11 cellular contexts compared by ENCODE assay signal in the genomic region with DNA sequence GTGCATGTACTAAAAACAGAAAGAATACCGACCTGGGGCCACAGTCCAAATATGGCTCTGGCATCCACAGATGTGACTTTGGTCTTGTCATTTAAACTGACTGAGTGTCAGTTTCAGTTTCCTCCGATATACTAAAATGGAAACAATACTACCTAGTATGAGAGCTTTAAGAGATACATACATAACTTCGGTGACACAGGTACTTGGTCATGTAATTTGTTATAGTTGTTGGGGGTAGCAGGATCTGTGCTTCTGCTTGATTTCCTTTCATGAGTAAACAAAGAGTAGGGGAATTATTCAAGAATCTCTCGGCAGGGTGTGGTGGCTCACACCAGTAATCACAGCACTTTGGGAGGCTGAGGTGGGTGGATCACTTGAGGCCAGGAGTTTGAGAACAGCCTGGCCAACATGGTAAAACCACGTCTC. TPM values are rescaled to one million over a fixed set of nuclear protein-coding genes. Genes with fewer than 3 reads are reported as not detected.
DNase-seq lines count a peak whose midpoint lies in the region; ATAC-seq, FAIRE-seq and TF ChIP-seq lines count a peak whose summit lies in the region.
"Had no signal": no experiment of that assay in that cellular context is flagged by ENCODE, and none has a peak within 500 bp of the region (broad histone marks: within the 10 kb centered on the region; RNA-seq: fewer than 3 reads in every experiment).

No MANE protein-coding gene starts in this region.

- H3K4me1 Mint-ChIP-seq in mesothelial cell of epicardium, result peaks cover 27% of the 10 kb centered on the region

- H3K27ac Mint-ChIP-seq in mesothelial cell of epicardium, result peak overlapping the region; percentile 43
- H3K27ac Mint-ChIP-seq: brain had no signal

- no peak for FAIRE-seq in small intestine (lab: Jason Lieb, UNC)
- FAIRE-seq: kidney had no signal

- H3K4me1 ChIP-seq in small intestine (ENCODE audit: control insufficient read depth in 2 of 2, insufficient read depth in 1 of 2, low read depth in 1 of 2, low read length in 1 of 2), result peaks cover 0 to 7% of the 10 kb centered on the region in 2 donors
- H3K4me1 ChIP-seq in gastroesophageal sphincter, result peaks cover 2 to 46% (median 5%) of the 10 kb centered on the region in 3 donors

- H3K27me3 ChIP-seq in small intestine (ENCODE audit: control insufficient read depth in 2 of 2, insufficient read depth in 2 of 2, low read length in 2 of 2) (no peaks in the 10 kb centered on the region), gastroesophageal sphincter (no peaks in the 10 kb centered on the region)

- TF ChIP-seq POLR2A in gastroesophageal sphincter (IDR thresholded peaks at IDR 0.05), result no peak

- H3K27me3 Mint-ChIP-seq in mesothelial cell of epicardium (ENCODE audit: low read depth), result no peaks in the 10 kb centered on the region
- H3K27me3 Mint-ChIP-seq: brain had no signal

- DNase-seq in mesothelial cell of epicardium (ENCODE audit: low spot score in 2 of 2, unreplicated experiment in 2 of 2), result no peak
- no peak for DNase-seq in GF-D8 (lab: John Stamatoyannopoulos, UW)
- no peak for DNase-seq in small intestine
- no peak for DNase-seq in middle frontal gyrus (ENCODE audit: extremely low spot score, low spot score)
- DNase-seq: kidney had no signal

- H3K36me3 Mint-ChIP-seq in mesothelial cell of epicardium, result peaks cover 8% of the 10 kb centered on the region

- H3K4me3 Mint-ChIP-seq in mesothelial cell of epicardium, result no peak overlapping the region
- H3K4me3 Mint-ChIP-seq: brain had no signal

- WGBS in small intestine, 3 donors, result 54 to 66% (median 58%) methylated on average over 5 of the region's 5 CpGs
- 75 to 77% methylated on average over 5 of the region's 5 CpGs for WGBS in gastroesophageal sphincter (ENCODE audit: low coverage in 1 of 2), 2 donors

- ATAC-seq in GM18868 (IDR thresholded peaks at IDR 0.05; ENCODE audit: unreplicated experiment), result peak; percentile 76
- ATAC-seq in GM21717 (IDR thresholded peaks at IDR 0.05; ENCODE audit: unreplicated experiment), result peak; percentile 84
- peak; percentile 72 for ATAC-seq in HG03558 (IDR thresholded peaks at IDR 0.05; ENCODE audit: extremely low read depth, unreplicated experiment)
- no peak for ATAC-seq in gastroesophageal sphincter
- ATAC-seq: HCT116 had no signal

- no peak for TF ChIP-seq EP300 in gastroesophageal sphincter (IDR thresholded peaks at IDR 0.05)

- H3K9me3 Mint-ChIP-seq in mesothelial cell of epicardium, result no peaks in the 10 kb centered on the region
- H3K9me3 Mint-ChIP-seq: brain had no signal

- H3K4me3 ChIP-seq in small intestine (ENCODE audit: low read depth in 1 of 2, low read length in 2 of 2), result no peak overlapping the region
- H3K4me3 ChIP-seq in gastroesophageal sphincter, result no peak overlapping the region

- H3K36me3 ChIP-seq in small intestine (ENCODE audit: control insufficient read depth in 2 of 2, insufficient read depth in 2 of 2, low read length in 2 of 2), result peaks cover 0 to 2% of the 10 kb centered on the region in 2 donors
- H3K36me3 ChIP-seq in gastroesophageal sphincter, result peaks cover 0 to 6% of the 10 kb centered on the region in 2 donors

- TF ChIP-seq CTCF in mesothelial cell of epicardium (IDR thresholded peaks at IDR 0.05; ENCODE audit: unreplicated experiment) (no peak), gastroesophageal sphincter (IDR thresholded peaks at IDR 0.05) (no peak)

- H3K27ac ChIP-seq in small intestine (ENCODE audit: low read depth in 1 of 2, low read length in 1 of 2) (peak overlapping the region in 1 of 2 donors; percentile 54), gastroesophageal sphincter (no peak overlapping the region)

- H3K9me3 ChIP-seq in small intestine (ENCODE audit: control insufficient read depth, low read depth) (no peaks in the 10 kb centered on the region), gastroesophageal sphincter (no peaks in the 10 kb centered on the region)

RNA-seq across cellular contexts. Expression of a gene that starts 32.1 kb away (rescaled TPM):
- total RNA-seq in mesothelial cell of epicardium (22.9 to 23.8 TPM (median 23.6 TPM) in 3 replicates), gastroesophageal sphincter (10 to 100 TPM; 44.2 to 98.9 (median 68.5) TPM)
- 10 to 100 TPM in 1 of 3 donors, 1 to 10 TPM in 2; 5.9 to 10.5 (median 8.7) TPM for polyA plus RNA-seq in small intestine
